In genomic region chr22:25420471-25420924, GRCh38 we compare ENCODE assay signal across 10 cellular contexts.
DNase-seq lines count a peak whose midpoint lies in the region; ATAC-seq, FAIRE-seq and TF ChIP-seq lines count a peak whose summit lies in the region.
"Had no signal": no experiment of that assay in that cellular context is flagged by ENCODE, and none has a peak within 500 bp of the region (broad histone marks: within the 10 kb centered on the region; RNA-seq: fewer than 3 reads in every experiment).

No MANE protein-coding gene starts in this region.

- POLR2A ChIA-PET in A673 (lab: Charles Lee; ENCODE audit: low non-redundant PET) = no interaction called here

- peaks cover 39% of the 10 kb centered on the region for H3K27me3 ChIP-seq in A673 (replicated peaks; ENCODE audit: insufficient read depth, low read depth, low read length, poor library complexity)

- H3K36me3 Mint-ChIP-seq in brain (no peaks in the 10 kb centered on the region), naive B cell (peaks cover 0 to 7% of the 10 kb centered on the region in 2 donors)

- TF ChIP-seq CTCF in A673 (conservative IDR thresholded peaks at IDR 0.05; ENCODE audit: low read depth, low read length) (no peak), brain (conservative IDR thresholded peaks at IDR 0.05) (no peak)

- peaks cover 78% of the 10 kb centered on the region for H3K27me3 Mint-ChIP-seq in brain
- peaks cover 35 to 48% (median 41%) of the 10 kb centered on the region in 3 donors for H3K27me3 Mint-ChIP-seq in naive B cell

- peak; percentile 5 for FAIRE-seq in GM12891 (lab: Jason Lieb, UNC)
- FAIRE-seq: HTR-8/SVneo had no signal

- H3K4me1 Mint-ChIP-seq in brain (peaks cover 51% of the 10 kb centered on the region), naive B cell (peaks cover 24 to 43% (median 40%) of the 10 kb centered on the region in 3 donors)

- intact Hi-C loops in A673 (cut with micrococcal nuclease; ENCODE audit: unreplicated experiment) = no loop called here

- H3K9me3 Mint-ChIP-seq in brain (no peaks in the 10 kb centered on the region), naive B cell (no peaks in the 10 kb centered on the region)

- peak overlapping the region; percentile 42 for H3K4me3 ChIP-seq in A673 (ENCODE audit: low read depth, low read length, poor library complexity, severe bottlenecking)

- BruUV-seq in A673 (replicated peaks; lab: Mats Ljungman, UMichigan) = no TSS peak

- no peaks in the 10 kb centered on the region for H3K36me3 ChIP-seq in A673 (ENCODE audit: insufficient read depth, low read length, poor library complexity, severe bottlenecking)

- ATAC-seq in naive B cell (ENCODE audit: low read depth in 2 of 2) (no peak), HG03039 (IDR thresholded peaks at IDR 0.05; ENCODE audit: unreplicated experiment) (no peak), GM18498 (IDR thresholded peaks at IDR 0.05; ENCODE audit: unreplicated experiment) (no peak)

- CTCF ChIA-PET in A673 (lab: Charles Lee) = no interaction called here

- H3K4me3 Mint-ChIP-seq in brain (peak overlapping the region; percentile 71 to 76 (median 73)), naive B cell (peak overlapping the region; percentile 73 to 90 (median 78))

- no peak for TF ChIP-seq POLR2A in GM12891 (IDR thresholded peaks at IDR 0.05; ENCODE audit: low read depth, low read length)

- no peaks in the 10 kb centered on the region for H3K4me1 ChIP-seq in A673 (ENCODE audit: insufficient read depth, low read length, poor library complexity, severe bottlenecking)

- H3K27ac ChIP-seq in A673 (ENCODE audit: low read depth, low read length, poor library complexity, severe bottlenecking) = no peak overlapping the region

- DNase-seq in A673 (ENCODE audit: low spot score) (no peak), GM12891 (ENCODE audit: insufficient read length, low spot score) (no peak), naive B cell (no peak), D341Med (ENCODE audit: low spot score) (no peak), SKM-1 (lab: John Stamatoyannopoulos, UW; ENCODE audit: unreplicated experiment) (no peak)
- DNase-seq: activated CD4-positive, alpha-beta T cell treated with anti-CD3 and anti-CD28 coated beads for 1 hour had no signal

- H3K9me3 ChIP-seq in A673 (ENCODE audit: low read depth, low read length, poor library complexity, severe bottlenecking) = no peaks in the 10 kb centered on the region

- H3K27ac Mint-ChIP-seq in brain = peak overlapping the region in 1 of 5 experiments; percentile 55
- peak overlapping the region in 1 of 6 donors; percentile 22 for H3K27ac Mint-ChIP-seq in naive B cell

TF ChIP-seq in GM12891, 5 proteins besides CTCF, POLR2A, EP300 and RAD21:
- no peak for TF ChIP-seq SPI1 (IDR thresholded peaks at IDR 0.05; ENCODE audit: low read depth, low read length)
- no peak for TF ChIP-seq TAF1 (IDR thresholded peaks at IDR 0.05; ENCODE audit: low read depth, low read length)
- no peak for TF ChIP-seq POU2F2 (IDR thresholded peaks at IDR 0.05; ENCODE audit: low read depth, low read length)
- no peak for TF ChIP-seq POLR2AphosphoS5 (IDR thresholded peaks at IDR 0.05; ENCODE audit: low read depth, low read length)
- no peak for TF ChIP-seq PAX5 (IDR thresholded peaks at IDR 0.05; ENCODE audit: insufficient read depth, low read length, severe bottlenecking)
